ENCODE assay signal across 27 cellular contexts in genomic region chr19:30089086-30089665, GRCh38.
"Had no signal": no experiment of that assay in that cellular context is flagged by ENCODE, and none has a peak within 500 bp of the region (broad histone marks: within the 10 kb centered on the region; RNA-seq: fewer than 3 reads in every experiment).

No MANE protein-coding gene starts in this region.

- H3K9ac ChIP-seq: KMS-11 had no signal

- H3K27ac ChIP-seq: KMS-11, SJSA1 had no signal

- ATAC-seq: activated CD8-positive, alpha-beta memory T cell treated with anti-CD3 and anti-CD28 coated beads, Interleukin-2, amount 10 ng/mL, durations not matched to agents 7 days and 5 days; activated T-cell treated with anti-CD3 and anti-CD28 coated beads, Interleukin-2, amount 50 U/mL, for 4 hours; Panc1; SK-N-SH treated with all-trans-retinoic acid at 6 μM for 48 hours; WTC11 had no signal

- H3K4me3 ChIP-seq: SJSA1 had no signal

- H3K27me3 ChIP-seq: SJSA1 had no signal

- H3K9me3 ChIP-seq: SJSA1 had no signal

- DNase-seq: activated CD4-positive, alpha-beta T cell treated with anti-CD3 and anti-CD28 coated beads for 1 hour; activated CD4-positive, alpha-beta T cell treated with anti-CD3 and anti-CD28 coated beads, Interleukin-2, amount 10 ng/mL, durations not matched to agents 24 days and 14 days; activated CD4-positive, alpha-beta T cell treated with anti-CD3 and anti-CD28 coated beads, Interleukin-2, amount 50 U/mL, for 48 hours; activated CD8-positive, alpha-beta memory T cell treated with anti-CD3 and anti-CD28 coated beads, Interleukin-2, amount 10 ng/mL, durations not matched to agents 7 days and 5 days; activated gamma-delta T cell treated with Interleukin-2 at 50 U/mL for 16 hours; activated naive CD4-positive, alpha-beta T cell treated with anti-CD3 and anti-CD28 coated beads, Interleukin-2, amount 10 ng/mL, durations not matched to agents 7 days and 5 days; activated naive CD8-positive, alpha-beta T cell treated with anti-CD3 and anti-CD28 coated beads for 36 hours; activated T-cell treated with anti-CD3 and anti-CD28 coated beads, Interleukin-2, amount 50 U/mL, for 4 hours; caudate nucleus; MV-4-11; NCI-H1092 treated with DMSO at 0.1 percent for 48 hours; NCI-H1417 treated with DMSO at 0.1 percent for 48 hours; NCI-H1694; NCI-H2029; NCI-H2107; NCI-H2171 treated with DMSO at 0.1 percent for 48 hours; NCI-H226; NCI-H526; OCI-M1; RPMI8226; SHP77; SW 1271 had no signal

- H3K4me1 ChIP-seq: SJSA1 had no signal

- H3K36me3 ChIP-seq: SJSA1 had no signal
